17 cellular contexts compared by ENCODE assay signal in genomic region chr7:38257350-38257677, GRCh38.
A peak's percentile ranks its signal among the peaks of the same experiment; 100 is the strongest.
DNase-seq lines count a peak whose midpoint lies in the region; ATAC-seq, FAIRE-seq and TF ChIP-seq lines count a peak whose summit lies in the region.
"Had no signal": no experiment of that assay in that cellular context is flagged by ENCODE, and none has a peak within 500 bp of the region (broad histone marks: within the 10 kb centered on the region; RNA-seq: fewer than 3 reads in every experiment).

No MANE protein-coding gene starts in this region.

- H3K9me2 ChIP-seq in SK-N-SH: no peaks in the 10 kb centered on the region

- peak overlapping the region; percentile 42 for H3K4me3 Mint-ChIP-seq in natural killer cell
- H3K4me3 Mint-ChIP-seq: CD4-positive, alpha-beta T cell had no signal

- 50% methylated on average over 2 of the region's 2 CpGs for WGBS in GM12878 (ENCODE audit: insufficient coverage, insufficient replicate concordance, low lambda C conversion rate, missing lambda C conversion rate)
- 74 to 82% (median 78%) methylated on average over 2 of the region's 2 CpGs for WGBS in adrenal gland, 4 donors
- WGBS in SK-N-SH (ENCODE audit: low lambda C conversion rate): 71% methylated on average over 2 of the region's 2 CpGs

- TF ChIP-seq RAD21 in GM12878 (IDR thresholded peaks at IDR 0.05; ENCODE audit: insufficient read depth, low read depth, low read length) (no peak), SK-N-SH (IDR thresholded peaks at IDR 0.05; ENCODE audit: low read length) (no peak)

- peak overlapping the region in 8 of 11 experiments; percentile 47 to 76 (median 70); a peak in 14 of 22 replicates for H3K27ac ChIP-seq in BLaER1 treated with 17β-estradiol and CSF1 and Interleukin-3, amounts not matched to agents 10 nM and 100 nM
- H3K27ac ChIP-seq in GM12878 (ENCODE audit: control insufficient read depth, insufficient read depth) (no peak overlapping the region), adrenal gland (no peak overlapping the region), SK-N-SH (ENCODE audit: low read depth in 2 of 2, low read length in 1 of 2) (no peak overlapping the region)

- H3K9me3 Mint-ChIP-seq in natural killer cell: no peaks in the 10 kb centered on the region
- H3K9me3 Mint-ChIP-seq: CD4-positive, alpha-beta T cell had no signal

- peak overlapping the region; percentile 89 to 100 for H3K27ac Mint-ChIP-seq in natural killer cell
- H3K27ac Mint-ChIP-seq: CD4-positive, alpha-beta T cell had no signal

- peak; percentile 69 for DNase-seq in NCI-H2029 (lab: John Stamatoyannopoulos, UW)
- no peak for DNase-seq in GM12878 (ENCODE audit: low read depth, low spot score)
- DNase-seq in natural killer cell: no peak
- DNase-seq in adrenal gland: no peak
- DNase-seq in HAP-1 (ENCODE audit: low spot score in 2 of 2): no peak
- no peak for DNase-seq in superior temporal gyrus (ENCODE audit: extremely low spot score)
- DNase-seq in SK-N-SH: no peak
- DNase-seq: ACHN; CD4-positive, alpha-beta T cell; DMS79 treated with DMSO at 0.1 percent for 48 hours; HCEC 1CT; NCI-H1436 treated with DMSO at 0.1 percent for 48 hours; NCI-H526 treated with DMSO at 0.1 percent for 48 hours; SHP77 had no signal

- SMC1A ChIA-PET in GM12878 (lab: Charles Lee; ENCODE audit: uncharacterized antibody, unreplicated experiment): interaction anchor here (1.0 to 1.6 kb wide), 3 partner anchors 16 to 57 kb away, joined by 3 to 5 read pairs (median 4); partner anchors contain the start of gene TARP

- no peaks in the 10 kb centered on the region for H3K27me3 ChIP-seq in BLaER1 treated with 17β-estradiol and CSF1 and Interleukin-3, amounts not matched to agents 10 nM and 100 nM
- H3K27me3 ChIP-seq in GM12878 (replicated peaks in 1 of 2; ENCODE audit: control insufficient read depth in 2 of 2, insufficient read depth in 2 of 2, low read length in 1 of 2): no peaks in the 10 kb centered on the region
- no peaks in the 10 kb centered on the region for H3K27me3 ChIP-seq in adrenal gland
- no peaks in the 10 kb centered on the region for H3K27me3 ChIP-seq in HAP-1 (ENCODE audit: low read depth)
- H3K27me3 ChIP-seq in SK-N-SH (ENCODE audit: insufficient read depth): peaks cover 5% of the 10 kb centered on the region; the same call in 1 of the 2 replicates

- no TSS peak for BruUV-seq in GM12878 (replicated peaks; lab: Mats Ljungman, UMichigan)

- RAD21 ChIA-PET in GM12878 (lab: Charles Lee; ENCODE audit: unreplicated experiment): interaction anchor here (1.6 kb wide), 1 partner anchor 62 kb away, joined by 3 read pairs; no protein-coding TSS in a partner anchor

- H2AFZ ChIP-seq in GM12878 (ENCODE audit: control insufficient read depth, low read depth, low read length) (0 out of 2 replicates have a peak overlapping the region, but pooled peaks have one; percentile 11), SK-N-SH (ENCODE audit: low read depth) (no peak overlapping the region)

- peaks cover 70 to 84% of the 10 kb centered on the region in 2 donors for H3K4me1 Mint-ChIP-seq in natural killer cell

- peak overlapping the region in 3 of 11 experiments; percentile 26 to 50 (median 40); a peak in 3 of 22 replicates for H3K9ac ChIP-seq in BLaER1 treated with 17β-estradiol and CSF1 and Interleukin-3, amounts not matched to agents 10 nM and 100 nM
- no peak overlapping the region for H3K9ac ChIP-seq in GM12878 (ENCODE audit: control insufficient read depth, insufficient read depth, low read length)
- H3K9ac ChIP-seq in SK-N-SH: no peak overlapping the region

- H3K36me3 ChIP-seq in BLaER1 treated with 17β-estradiol and CSF1 and Interleukin-3, amounts not matched to agents 10 nM and 100 nM: no peaks in the 10 kb centered on the region
- H3K36me3 ChIP-seq in GM12878 (ENCODE audit: control insufficient read depth in 2 of 2, insufficient read depth in 2 of 2, low read length in 1 of 2) (no peaks in the 10 kb centered on the region), adrenal gland (replicated peaks in 1 of 2) (no peaks in the 10 kb centered on the region), HAP-1 (replicated peaks) (no peaks in the 10 kb centered on the region), SK-N-SH (replicated peaks in 1 of 2; ENCODE audit: control insufficient read depth in 1 of 2, insufficient read depth in 2 of 2, low read length in 1 of 2) (no peaks in the 10 kb centered on the region)

- POLR2A ChIA-PET in GM12878 (lab: Charles Lee): no interaction called here
- POLR2A ChIA-PET in SK-N-SH (lab: Yijun Ruan, JAX): no interaction called here

- H3K36me3 Mint-ChIP-seq in natural killer cell: peaks cover 46% of the 10 kb centered on the region

- no peaks in the 10 kb centered on the region for H4K20me1 ChIP-seq in BLaER1 treated with 17β-estradiol and CSF1 and Interleukin-3, amounts not matched to agents 10 nM and 100 nM
- H4K20me1 ChIP-seq in GM12878 (ENCODE audit: control insufficient read depth, insufficient read depth): no peaks in the 10 kb centered on the region
- no peaks in the 10 kb centered on the region for H4K20me1 ChIP-seq in SK-N-SH (ENCODE audit: insufficient read depth)

- no peak for ATAC-seq in GM12878
- ATAC-seq in natural killer cell: no peak
- ATAC-seq: SK-N-SH treated with all-trans-retinoic acid at 6 μM for 48 hours had no signal

- peaks cover 0 to 7% (median 0%) of the 10 kb centered on the region in 11 experiments; a peak in 1 of 22 replicates for H3K9me3 ChIP-seq in BLaER1 treated with 17β-estradiol and CSF1 and Interleukin-3, amounts not matched to agents 10 nM and 100 nM (replicated peaks in 1 of 11)
- H3K9me3 ChIP-seq in GM12878 (replicated peaks; ENCODE audit: control insufficient read depth, insufficient read depth, low read length) (no peaks in the 10 kb centered on the region), adrenal gland (replicated peaks in 1 of 3) (no peaks in the 10 kb centered on the region), HAP-1 (no peaks in the 10 kb centered on the region), SK-N-SH (no peaks in the 10 kb centered on the region)

- H3K4me3 ChIP-seq in BLaER1 treated with 17β-estradiol and CSF1 and Interleukin-3, amounts not matched to agents 10 nM and 100 nM: no peak overlapping the region
- H3K4me3 ChIP-seq in GM12878 (no peak overlapping the region), adrenal gland (no peak overlapping the region), HAP-1 (no peak overlapping the region), SK-N-SH (ENCODE audit: low read depth in 2 of 2, low read length in 1 of 2) (no peak overlapping the region)

- TF ChIP-seq EP300 in GM12878 (IDR thresholded peaks at IDR 0.05; ENCODE audit: borderline replicate concordance in 1 of 2, control insufficient read depth in 1 of 2, low read depth in 2 of 2, low read length in 2 of 2) (no peak), SK-N-SH (IDR thresholded peaks at IDR 0.05; ENCODE audit: borderline replicate concordance in 1 of 2, low read depth in 1 of 2, low read length in 1 of 2) (no peak)

- H3K27me3 Mint-ChIP-seq in natural killer cell (ENCODE audit: low read depth in 2 of 2): no peaks in the 10 kb centered on the region
- H3K27me3 Mint-ChIP-seq: CD4-positive, alpha-beta T cell had no signal

- H3K4me1 ChIP-seq in BLaER1 treated with 17β-estradiol and CSF1 and Interleukin-3, amounts not matched to agents 10 nM and 100 nM: peaks cover 0 to 18% (median 11%) of the 10 kb centered on the region in 10 experiments; a peak in 13 of 20 replicates
- H3K4me1 ChIP-seq in GM12878 (ENCODE audit: control insufficient read depth, insufficient read depth, low read length) (no peaks in the 10 kb centered on the region), adrenal gland (replicated peaks in 1 of 2) (no peaks in the 10 kb centered on the region), HAP-1 (peaks cover 6% of the 10 kb centered on the region), SK-N-SH (ENCODE audit: control insufficient read depth in 1 of 2, insufficient read depth in 2 of 2, low read depth in 1 of 2, low read length in 1 of 2) (no peaks in the 10 kb centered on the region)

- TF ChIP-seq CTCF in GM12878 (IDR thresholded peaks at IDR 0.05 in 2 of 3, conservative IDR thresholded peaks at IDR 0.05 in 1 of 3; ENCODE audit: control insufficient read depth in 2 of 3, extremely low read depth in 1 of 3, insufficient read depth in 1 of 3, low read depth in 3 of 3, low read length in 3 of 3) (no peak), natural killer cell (IDR thresholded peaks at IDR 0.05) (no peak), adrenal gland (IDR thresholded peaks at IDR 0.05) (no peak), SK-N-SH (IDR thresholded peaks at IDR 0.05) (no peak)

- intact Hi-C loops in GM12878 (cut with micrococcal nuclease; ENCODE audit: unreplicated experiment): no loop called here
- intact Hi-C loops in natural killer cell (cut with micrococcal nuclease): no loop called here
- intact Hi-C loops in adrenal gland (cut with DNase I): no loop called here

- in situ Hi-C loops in GM12878 (cut with MboI): no loop called here
- in situ Hi-C loops in HAP-1 (cut with MboI; ENCODE audit: low sequenced_read_pairs): no loop called here

- H3K79me2 ChIP-seq in GM12878 (ENCODE audit: control insufficient read depth, insufficient read depth, low read length): no peaks in the 10 kb centered on the region
- H3K79me2 ChIP-seq in SK-N-SH (ENCODE audit: insufficient read depth): no peaks in the 10 kb centered on the region

- peak overlapping the region in 6 of 11 experiments; percentile 34 to 72 (median 46); a peak in 9 of 22 replicates for H3K4me2 ChIP-seq in BLaER1 treated with 17β-estradiol and CSF1 and Interleukin-3, amounts not matched to agents 10 nM and 100 nM
- H3K4me2 ChIP-seq in GM12878 (ENCODE audit: control insufficient read depth, insufficient read depth) (no peak overlapping the region), SK-N-SH (no peak overlapping the region)

- no peak for FAIRE-seq in GM12878 (lab: Jason Lieb, UNC)
- FAIRE-seq: D721Med had no signal

- TF ChIP-seq POLR2A in GM12878 (IDR thresholded peaks at IDR 0.05; ENCODE audit: low read depth, low read length): no peak
- no peak for TF ChIP-seq POLR2A in adrenal gland (IDR thresholded peaks at IDR 0.05)

- H3F3A ChIP-seq in SK-N-SH (replicated peaks; ENCODE audit: insufficient read depth): no peaks in the 10 kb centered on the region

- CTCF ChIA-PET in GM12878 (lab: Yijun Ruan, JAX) (interaction anchor here (1.0 to 1.5 kb wide), 3 partner anchors 63 to 148 kb away, joined by 3 to 4 read pairs (median 3); no protein-coding TSS in a partner anchor), SK-N-SH (lab: Yijun Ruan, JAX) (interaction anchor here (1.3 to 2.0 kb wide), 2 partner anchors 42 to 150 kb away, joined by 4 to 8 read pairs; no protein-coding TSS in a partner anchor)

TF ChIP-seq in GM12878, 131 proteins besides CTCF, POLR2A, EP300 and RAD21 (continues in another document):
- TF ChIP-seq CHD2 (IDR thresholded peaks at IDR 0.05; ENCODE audit: borderline replicate concordance, low read depth, low read length) (no peak), HDGF (IDR thresholded peaks at IDR 0.05) (no peak)

TF ChIP-seq in SK-N-SH, 30 proteins besides CTCF, POLR2A, EP300 and RAD21 (continues in another document):
- TF ChIP-seq JUND (IDR thresholded peaks at IDR 0.05) (no peak), SMC3 (IDR thresholded peaks at IDR 0.05; ENCODE audit: low read depth, low read length) (no peak), TCF12 (IDR thresholded peaks at IDR 0.05) (no peak), SIN3A (IDR thresholded peaks at IDR 0.05; ENCODE audit: borderline replicate concordance, low read depth, low read length) (no peak), YY1 (IDR thresholded peaks at IDR 0.05; ENCODE audit: low read depth) (no peak)

Comparison
In these comparisons a context has a peak if more than half of its experiments do, and no peak if none do; other contexts are left out.
1. H3K27ac ChIP-seq: peak in BLaER1 treated with 17β-estradiol and CSF1 and Interleukin-3, amounts not matched to agents 10 nM and 100 nM (8 of 11); none in GM12878 (single experiment), adrenal gland (0 of 5) and SK-N-SH (0 of 2).
2. H3K4me2 ChIP-seq: peak in BLaER1 treated with 17β-estradiol and CSF1 and Interleukin-3, amounts not matched to agents 10 nM and 100 nM (6 of 11); none in GM12878 (single experiment) and SK-N-SH (single experiment).